Comparison of ENCODE assay signal across 17 cellular contexts in the genomic region with DNA sequence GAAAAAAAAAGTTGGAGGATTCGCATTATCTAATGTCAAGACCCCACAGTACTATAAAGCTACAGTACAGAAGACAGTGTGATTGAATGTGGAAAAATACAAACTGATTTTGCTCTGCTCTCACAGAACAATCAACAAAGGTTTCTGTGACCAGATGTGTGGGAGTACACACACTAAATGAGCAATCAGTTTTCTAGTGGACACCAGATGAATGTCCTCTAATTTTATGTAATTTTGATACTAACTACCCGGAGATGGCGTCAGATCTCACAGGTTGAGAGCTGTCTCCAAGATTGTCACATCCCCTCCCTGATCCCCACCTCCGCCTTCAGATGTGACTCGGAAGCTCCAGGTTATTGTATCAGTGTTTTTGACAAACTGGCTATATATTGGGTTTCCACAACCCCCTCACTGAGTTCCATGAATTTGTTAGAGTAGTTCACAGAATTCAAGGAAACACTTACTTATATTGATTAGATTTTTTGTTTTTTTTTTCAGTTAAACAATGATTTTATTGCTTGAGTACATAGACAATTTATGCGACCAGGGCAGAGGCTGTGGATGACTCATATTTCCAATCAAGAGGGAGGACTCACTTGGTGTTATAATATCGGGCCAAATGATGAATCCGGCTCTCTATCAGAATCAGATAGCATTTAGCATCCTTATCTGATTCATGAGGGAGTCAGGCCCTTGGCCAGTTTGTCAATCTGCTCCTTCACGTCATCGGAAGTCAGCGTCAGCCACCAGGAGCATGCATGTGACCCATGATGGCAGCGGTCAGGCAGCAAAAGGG.
DNase-seq lines count a peak whose midpoint lies in the region; ATAC-seq and TF ChIP-seq lines count a peak whose summit lies in the region.
"Had no signal": no experiment of that assay in that cellular context is flagged by ENCODE, and none has a peak within 500 bp of the region (broad histone marks: within the 10 kb centered on the region; RNA-seq: fewer than 3 reads in every experiment).

No MANE protein-coding gene starts in this region.

- no peaks in the 10 kb centered on the region for H3K36me3 ChIP-seq in PC-3 (ENCODE audit: low read depth, low read length)

- no peak overlapping the region for H3K9ac ChIP-seq in PC-3 (ENCODE audit: low read length)

- H3K4me2 ChIP-seq in PC-3 (ENCODE audit: low read length) = no peak overlapping the region

- no peak overlapping the region for H3K27ac ChIP-seq in PC-3 (ENCODE audit: low read length)

- intact Hi-C loops in activated CD4-positive, alpha-beta T cell treated with anti-CD3 and anti-CD28 coated beads for 36 hours (cut with DNase I, micrococcal nuclease) = no loop called here
- intact Hi-C loops in PC-3 (cut with micrococcal nuclease) = no loop called here

- no peaks in the 10 kb centered on the region for H3F3A ChIP-seq in PC-3 (ENCODE audit: low read length, unreplicated experiment)

- no peak overlapping the region for H3K27ac Mint-ChIP-seq in activated CD4-positive, alpha-beta T cell treated with anti-CD3 and anti-CD28 coated beads for 36 hours
- H3K27ac Mint-ChIP-seq: B cell had no signal

- CTCF ChIA-PET in activated CD4-positive, alpha-beta T cell treated with anti-CD3 and anti-CD28 coated beads for 36 hours (lab: Charles Lee) = no interaction called here
- CTCF ChIA-PET in PC-3 (lab: Charles Lee) = no interaction called here

- POLR2A ChIA-PET in activated CD4-positive, alpha-beta T cell treated with anti-CD3 and anti-CD28 coated beads for 36 hours (lab: Charles Lee) = no interaction called here
- POLR2A ChIA-PET in PC-3 (lab: Charles Lee; ENCODE audit: unreplicated experiment) = no interaction called here

- no peaks in the 10 kb centered on the region for H3K9me2 ChIP-seq in PC-3 (replicated peaks; ENCODE audit: low read length)

- H3K4me1 ChIP-seq in PC-3 (ENCODE audit: insufficient read depth, low read length) = no peaks in the 10 kb centered on the region
- H3K4me1 ChIP-seq: Caco-2 had no signal

- H3K27me3 Mint-ChIP-seq in activated CD4-positive, alpha-beta T cell treated with anti-CD3 and anti-CD28 coated beads for 36 hours = no peaks in the 10 kb centered on the region
- H3K27me3 Mint-ChIP-seq: B cell had no signal

- ATAC-seq in activated CD4-positive, alpha-beta T cell treated with anti-CD3 and anti-CD28 coated beads for 36 hours = peak; percentile 51
- no peak for ATAC-seq in PC-3
- no peak for ATAC-seq in GM19452 (IDR thresholded peaks at IDR 0.05; ENCODE audit: unreplicated experiment)
- ATAC-seq: K562 had no signal

- H4K20me1 ChIP-seq in PC-3 (ENCODE audit: low read length) = no peaks in the 10 kb centered on the region

- H3K36me3 Mint-ChIP-seq in activated CD4-positive, alpha-beta T cell treated with anti-CD3 and anti-CD28 coated beads for 36 hours (ENCODE audit: low read depth) = no peaks in the 10 kb centered on the region

- BruUV-seq in PC-3 (replicated peaks; lab: Mats Ljungman, UMichigan) = no TSS peak

- TF ChIP-seq CTCF in PC-3 (conservative IDR thresholded peaks at IDR 0.05; ENCODE audit: low read depth, low read length) = no peak

- DNase-seq in activated CD4-positive, alpha-beta T cell treated with anti-CD3 and anti-CD28 coated beads for 36 hours = no peak
- no peak for DNase-seq in activated CD4-positive, alpha-beta T cell treated with anti-CD3 and anti-CD28 coated beads, Interleukin-2, amount 50 U/mL, for 4 hours
- DNase-seq in stimulated activated CD4-positive, alpha-beta T cell treated with anti-CD3 and anti-CD28 coated beads, Interleukin-15, amount 100 ng/mL, for 24 hours = peak; percentile 14
- DNase-seq in stimulated activated CD4-positive, alpha-beta T cell treated with anti-CD3 and anti-CD28 coated beads, Interleukin-1b, Interleukin-23, amount 100 ng/mL, for 48 hours = no peak
- DNase-seq in foreskin melanocyte (peak; percentile 1), superior temporal gyrus (ENCODE audit: extremely low spot score) (peak; percentile 8), PC-3 (no peak)
- DNase-seq: Caco-2, GDM1, NCI-H1105, NCI-H2081, NCI-H2171 treated with DMSO at 0.1 percent for 48 hours, NCI-H446 treated with DMSO at 0.1 percent for 48 hours, SHP77 had no signal

- H3K9me3 ChIP-seq in PC-3 (ENCODE audit: low read length) = no peaks in the 10 kb centered on the region
- H3K9me3 ChIP-seq: Caco-2 had no signal

- no peak overlapping the region for H2AFZ ChIP-seq in PC-3 (ENCODE audit: low read length)

- H3K79me2 ChIP-seq in PC-3 (ENCODE audit: low read length) = no peaks in the 10 kb centered on the region

- no peak overlapping the region for H3K4me3 Mint-ChIP-seq in activated CD4-positive, alpha-beta T cell treated with anti-CD3 and anti-CD28 coated beads for 36 hours
- H3K4me3 Mint-ChIP-seq: B cell had no signal

- H3K4me3 ChIP-seq in PC-3 (ENCODE audit: low read length) = no peak overlapping the region
- H3K4me3 ChIP-seq: K562 had no signal

- no peaks in the 10 kb centered on the region for H3K27me3 ChIP-seq in PC-3 (ENCODE audit: low read length)

- peaks cover 16% of the 10 kb centered on the region for H3K4me1 Mint-ChIP-seq in activated CD4-positive, alpha-beta T cell treated with anti-CD3 and anti-CD28 coated beads for 36 hours
- H3K4me1 Mint-ChIP-seq: B cell had no signal

- H3K9me3 Mint-ChIP-seq in activated CD4-positive, alpha-beta T cell treated with anti-CD3 and anti-CD28 coated beads for 36 hours (ENCODE audit: low read depth) = no peaks in the 10 kb centered on the region

Comparison
In these comparisons a context has a peak if more than half of its experiments do, and no peak if none do; other contexts are left out.
1. DNase-seq: peak in stimulated activated CD4-positive, alpha-beta T cell treated with anti-CD3 and anti-CD28 coated beads, Interleukin-15, amount 100 ng/mL, for 24 hours (single experiment), foreskin melanocyte (single experiment) and superior temporal gyrus (single experiment); none in activated CD4-positive, alpha-beta T cell treated with anti-CD3 and anti-CD28 coated beads for 36 hours (single experiment), activated CD4-positive, alpha-beta T cell treated with anti-CD3 and anti-CD28 coated beads, Interleukin-2, amount 50 U/mL, for 4 hours (0 of 2), stimulated activated CD4-positive, alpha-beta T cell treated with anti-CD3 and anti-CD28 coated beads, Interleukin-1b, Interleukin-23, amount 100 ng/mL, for 48 hours (single experiment) and PC-3 (single experiment).